ENCODE assay signal across 11 cellular contexts in genomic region chr15:101461097-101461496, GRCh38.
"Had no signal": no experiment of that assay in that cellular context is flagged by ENCODE, and none has a peak within 500 bp of the region (broad histone marks: within the 10 kb centered on the region; RNA-seq: fewer than 3 reads in every experiment).

No MANE protein-coding gene starts in this region.

- DNase-seq: central memory CD4-positive, alpha-beta T cell; colonic mucosa; left cardiac atrium; midbrain; psoas muscle; tibial artery had no signal

- H3K9me3 ChIP-seq: colonic mucosa, psoas muscle, tibial artery had no signal

- H3K4me3 Mint-ChIP-seq: activated naive CD4-positive, alpha-beta T cell treated with anti-CD3 and anti-CD28 coated beads, Interleukin-2, amount 50 U/mL, for 24 hours; brain; neural crest cell had no signal

- ATAC-seq: esophagus mucosa, left cardiac atrium, psoas muscle, sciatic nerve had no signal

- H3K27me3 Mint-ChIP-seq: brain had no signal

- H3K27ac Mint-ChIP-seq: activated naive CD4-positive, alpha-beta T cell treated with anti-CD3 and anti-CD28 coated beads, Interleukin-2, amount 50 U/mL, for 24 hours; brain had no signal

- H3K9me3 Mint-ChIP-seq: activated naive CD4-positive, alpha-beta T cell treated with anti-CD3 and anti-CD28 coated beads, Interleukin-2, amount 50 U/mL, for 24 hours had no signal

- H3K36me3 Mint-ChIP-seq: activated naive CD4-positive, alpha-beta T cell treated with anti-CD3 and anti-CD28 coated beads, Interleukin-2, amount 50 U/mL, for 24 hours; brain had no signal
